ENCODE assay signal across 8 cellular contexts in the genomic region with DNA sequence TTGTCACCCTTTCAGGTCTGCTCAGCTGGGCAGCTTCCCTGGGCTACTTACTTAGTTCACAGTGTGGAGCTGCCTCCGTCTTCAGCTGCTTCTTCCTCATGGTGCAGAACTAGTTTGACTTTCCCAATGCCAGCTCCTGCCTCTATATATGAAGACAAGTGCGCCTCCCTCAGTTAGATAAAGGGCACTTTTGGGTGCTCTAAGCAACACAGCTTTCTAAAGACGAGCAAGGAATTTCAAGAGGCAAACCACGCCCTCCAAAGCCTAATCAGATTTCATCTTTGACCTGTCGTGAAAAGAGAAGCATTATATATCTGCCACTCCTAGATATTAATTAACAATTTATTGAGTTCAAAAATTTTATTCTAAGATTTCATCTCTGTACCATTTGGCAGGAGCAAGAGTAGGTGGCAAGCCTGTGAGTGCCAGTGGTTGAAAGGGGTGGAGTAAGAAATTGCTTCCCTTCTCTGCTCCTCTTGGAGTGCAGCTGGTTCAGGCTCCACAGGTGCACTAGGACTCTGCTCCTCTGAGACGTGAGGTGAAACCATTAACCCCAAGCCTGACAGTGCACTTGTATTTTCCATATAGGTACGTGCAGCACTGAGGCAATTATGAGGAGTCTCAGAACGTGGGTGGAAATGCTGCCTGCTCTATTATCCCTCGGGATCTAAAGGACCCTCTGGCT. TPM values are rescaled to one million over a fixed set of nuclear protein-coding genes. Genes with fewer than 3 reads are reported as not detected.
DNase-seq lines count a peak whose midpoint lies in the region; ATAC-seq and TF ChIP-seq lines count a peak whose summit lies in the region.

No MANE protein-coding gene starts in this region.

- DNase-seq in AG04449 (ENCODE audit: low read depth, low spot score): no peak
- DNase-seq in GM10248 (ENCODE audit: extremely low spot score): no peak
- peak; percentile 45 for DNase-seq in NCI-H2227 (lab: John Stamatoyannopoulos, UW; ENCODE audit: unreplicated experiment)
- no peak for DNase-seq in WTC11 (ENCODE audit: low spot score)
- peak; percentile 45 for DNase-seq in iPS DF 6.9 (ENCODE audit: low read depth, low spot score)
- no peak for DNase-seq in cerebellum (ENCODE audit: low spot score)
- no peak for DNase-seq in hepatic stellate cell (ENCODE audit: low spot score)

- no peaks in the 10 kb centered on the region for H3K27me3 ChIP-seq in iPS DF 6.9 (ENCODE audit: control insufficient read depth, insufficient read depth, low read length)

- no peaks in the 10 kb centered on the region for H3K9me3 ChIP-seq in iPS DF 6.9 (ENCODE audit: control insufficient read depth, insufficient read depth, low read length)

- CTCF ChIA-PET in AG04449 (lab: Yijun Ruan, JAX): interaction anchor here (0.8 to 3.8 kb wide), 10 partner anchors 9 to 323 kb away, joined by 3 to 20 read pairs (median 4); a partner anchor contains a TSS
- CTCF ChIA-PET in GM10248 (lab: Yijun Ruan, JAX): interaction anchor here (0.7 to 2.4 kb wide), 11 partner anchors 11 to 525 kb away, joined by 3 to 8 read pairs (median 3); a partner anchor contains a TSS
- CTCF ChIA-PET in WTC11 (lab: Charles Lee): interaction anchor here (0.6 to 4.7 kb wide), 24 partner anchors 9 to 313 kb away, joined by 3 to 55 read pairs (median 4); a partner anchor contains a TSS

- no peak overlapping the region for H3K27ac Mint-ChIP-seq in WTC11

- no peak overlapping the region for H3K27ac ChIP-seq in iPS DF 6.9 (ENCODE audit: low read length)

- no CpG with 5 or more reads among the region's 9 CpGs for WGBS in iPS DF 6.9 (ENCODE audit: insufficient coverage, insufficient read length)

- H3K4me3 ChIP-seq in AG04449 (ENCODE audit: low read depth, low read length) (no peak overlapping the region), iPS DF 6.9 (ENCODE audit: low read length) (no peak overlapping the region)

- H3K4me1 ChIP-seq in iPS DF 6.9 (ENCODE audit: control insufficient read depth, insufficient read depth, low read length): no peaks in the 10 kb centered on the region

- ATAC-seq in WTC11 (peak; percentile 23), GM21717 (IDR thresholded peaks at IDR 0.05; ENCODE audit: unreplicated experiment) (no peak)

- TF ChIP-seq CTCF in AG04449 (IDR thresholded peaks at IDR 0.05; ENCODE audit: insufficient read depth, low read length, missing control alignments): peak; percentile 2
- TF ChIP-seq CTCF in GM10248 (IDR thresholded peaks at IDR 0.05; ENCODE audit: control extremely low read depth, extremely low read depth, low read depth, missing control alignments): peak; percentile 56
- TF ChIP-seq CTCF in WTC11 (IDR thresholded peaks at IDR 0.05): no peak

- no peaks in the 10 kb centered on the region for H3K27me3 Mint-ChIP-seq in WTC11 (ENCODE audit: low read depth)

- peaks cover 41% of the 10 kb centered on the region for H3K4me1 Mint-ChIP-seq in WTC11

- POLR2A ChIA-PET in AG04449 (lab: Yijun Ruan, JAX) (no interaction called here), GM10248 (lab: Yijun Ruan, JAX) (interaction anchor here (0.6 kb wide), 1 partner anchor 265 kb away, joined by 3 read pairs; a partner anchor contains a TSS), WTC11 (lab: Charles Lee) (interaction anchor here (0.5 to 1.5 kb wide), 5 partner anchors 23 to 516 kb away, joined by 3 to 4 read pairs (median 3); a partner anchor contains a TSS)

- H3K36me3 Mint-ChIP-seq in WTC11: no peaks in the 10 kb centered on the region

- H3K36me3 ChIP-seq in iPS DF 6.9 (ENCODE audit: control insufficient read depth, insufficient read depth, low read length): no peaks in the 10 kb centered on the region

- H3K9me3 Mint-ChIP-seq in WTC11: no peaks in the 10 kb centered on the region

- peak overlapping the region; percentile 11 for H3K4me3 Mint-ChIP-seq in WTC11

TF ChIP-seq in WTC11, 78 proteins besides CTCF, POLR2A, EP300 and RAD21:
- TF ChIP-seq, protein P1, sequence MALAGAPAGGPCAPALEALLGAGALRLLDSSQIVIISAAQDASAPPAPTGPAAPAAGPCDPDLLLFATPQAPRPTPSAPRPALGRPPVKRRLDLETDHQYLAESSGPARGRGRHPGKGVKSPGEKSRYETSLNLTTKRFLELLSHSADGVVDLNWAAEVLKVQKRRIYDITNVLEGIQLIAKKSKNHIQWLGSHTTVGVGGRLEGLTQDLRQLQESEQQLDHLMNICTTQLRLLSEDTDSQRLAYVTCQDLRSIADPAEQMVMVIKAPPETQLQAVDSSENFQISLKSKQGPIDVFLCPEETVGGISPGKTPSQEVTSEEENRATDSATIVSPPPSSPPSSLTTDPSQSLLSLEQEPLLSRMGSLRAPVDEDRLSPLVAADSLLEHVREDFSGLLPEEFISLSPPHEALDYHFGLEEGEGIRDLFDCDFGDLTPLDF (CRISPR knock-in tag; IDR thresholded peaks at IDR 0.05): no peak
- TF ChIP-seq PRRX2 (CRISPR knock-in tag; IDR thresholded peaks at IDR 0.05) (no peak), NR3C1 (CRISPR knock-in tag; conservative IDR thresholded peaks at IDR 0.05; ENCODE audit: low read depth) (no peak), CBFB (CRISPR knock-in tag; IDR thresholded peaks at IDR 0.05; ENCODE audit: low read depth) (no peak)
- TF ChIP-seq, protein P2, sequence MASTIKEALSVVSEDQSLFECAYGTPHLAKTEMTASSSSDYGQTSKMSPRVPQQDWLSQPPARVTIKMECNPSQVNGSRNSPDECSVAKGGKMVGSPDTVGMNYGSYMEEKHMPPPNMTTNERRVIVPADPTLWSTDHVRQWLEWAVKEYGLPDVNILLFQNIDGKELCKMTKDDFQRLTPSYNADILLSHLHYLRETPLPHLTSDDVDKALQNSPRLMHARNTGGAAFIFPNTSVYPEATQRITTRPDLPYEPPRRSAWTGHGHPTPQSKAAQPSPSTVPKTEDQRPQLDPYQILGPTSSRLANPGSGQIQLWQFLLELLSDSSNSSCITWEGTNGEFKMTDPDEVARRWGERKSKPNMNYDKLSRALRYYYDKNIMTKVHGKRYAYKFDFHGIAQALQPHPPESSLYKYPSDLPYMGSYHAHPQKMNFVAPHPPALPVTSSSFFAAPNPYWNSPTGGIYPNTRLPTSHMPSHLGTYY (CRISPR knock-in tag; IDR thresholded peaks at IDR 0.05): no peak

RNA-seq across cellular contexts. Expression of a gene that starts 2.1 kb away (rescaled TPM):
- 48.6 to 58.0 TPM (median 54.6 TPM) in 3 replicates for total RNA-seq in WTC11 (2021)
- total RNA-seq in cerebellum: 71.0 TPM

RNA-seq across cellular contexts. Expression of a gene that starts 19.9 kb away (rescaled TPM):
- 43.3 to 45.9 TPM (median 45.8 TPM) in 3 replicates for total RNA-seq in WTC11 (2021)
- total RNA-seq in cerebellum: 64.0 TPM

RNA-seq across cellular contexts. Expression of a gene that starts 55.1 kb away (rescaled TPM):
- total RNA-seq in WTC11 (2021) (33.7 to 36.1 TPM (median 34.2 TPM) in 3 replicates), cerebellum (62.9 TPM)

Comparison
In these comparisons a context has a peak if more than half of its experiments do, and no peak if none do; other contexts are left out.
1. DNase-seq: peak in NCI-H2227 (single experiment) and iPS DF 6.9 (single experiment); none in AG04449 (single experiment), GM10248 (single experiment), WTC11 (single experiment), cerebellum (single experiment) and hepatic stellate cell (single experiment).